In genomic region chr18:156514-157230, GRCh38 we compare ENCODE assay signal across 3 cellular contexts.
TF ChIP-seq lines count a peak whose summit lies in the region.

No MANE protein-coding gene starts in this region.

TF ChIP-seq in SK-N-SH, 30 proteins besides CTCF, POLR2A, EP300 and RAD21:
- TF ChIP-seq, protein P1, sequence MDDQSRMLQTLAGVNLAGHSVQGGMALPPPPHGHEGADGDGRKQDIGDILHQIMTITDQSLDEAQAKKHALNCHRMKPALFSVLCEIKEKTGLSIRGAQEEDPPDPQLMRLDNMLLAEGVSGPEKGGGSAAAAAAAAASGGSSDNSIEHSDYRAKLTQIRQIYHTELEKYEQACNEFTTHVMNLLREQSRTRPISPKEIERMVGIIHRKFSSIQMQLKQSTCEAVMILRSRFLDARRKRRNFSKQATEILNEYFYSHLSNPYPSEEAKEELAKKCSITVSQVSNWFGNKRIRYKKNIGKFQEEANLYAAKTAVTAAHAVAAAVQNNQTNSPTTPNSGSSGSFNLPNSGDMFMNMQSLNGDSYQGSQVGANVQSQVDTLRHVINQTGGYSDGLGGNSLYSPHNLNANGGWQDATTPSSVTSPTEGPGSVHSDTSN (IDR thresholded peaks at IDR 0.05): no peak
- no peak for TF ChIP-seq RFX5 (IDR thresholded peaks at IDR 0.05; ENCODE audit: low read length)
- no peak for TF ChIP-seq RXRA (IDR thresholded peaks at IDR 0.05; ENCODE audit: borderline replicate concordance, low read depth)
- no peak for TF ChIP-seq TCF12 (IDR thresholded peaks at IDR 0.05)
- no peak for TF ChIP-seq EZH2phosphoT487 (IDR thresholded peaks at IDR 0.05; ENCODE audit: borderline replicate concordance, low read depth)
- TF ChIP-seq NFIC (IDR thresholded peaks at IDR 0.05; ENCODE audit: borderline replicate concordance): no peak
- no peak for TF ChIP-seq MEF2A (IDR thresholded peaks at IDR 0.05; ENCODE audit: borderline replicate concordance, low read depth)
- TF ChIP-seq TEAD4 (IDR thresholded peaks at IDR 0.05; ENCODE audit: borderline replicate concordance, insufficient read depth): no peak
- TF ChIP-seq FOSL2 (IDR thresholded peaks at IDR 0.05; ENCODE audit: borderline replicate concordance, low read depth): no peak
- TF ChIP-seq SMC3 (IDR thresholded peaks at IDR 0.05; ENCODE audit: low read depth, low read length): no peak
- no peak for TF ChIP-seq GABPA (IDR thresholded peaks at IDR 0.05; ENCODE audit: low read depth)
- TF ChIP-seq GATA2 (CRISPR knock-in tag; IDR thresholded peaks at IDR 0.05): no peak
- TF ChIP-seq FOXM1 (IDR thresholded peaks at IDR 0.05; ENCODE audit: low read depth): no peak
- no peak for TF ChIP-seq SIN3A (IDR thresholded peaks at IDR 0.05; ENCODE audit: borderline replicate concordance, low read depth, low read length)
- no peak for TF ChIP-seq RCOR1 (IDR thresholded peaks at IDR 0.05; ENCODE audit: low read length)
- no peak for TF ChIP-seq TAF1 (IDR thresholded peaks at IDR 0.05; ENCODE audit: borderline replicate concordance, low read depth, low read length)
- no peak for TF ChIP-seq NRF1 (IDR thresholded peaks at IDR 0.05; ENCODE audit: low read depth, low read length)
- no peak for TF ChIP-seq POLR2AphosphoS5 (IDR thresholded peaks at IDR 0.05; ENCODE audit: low read depth, low read length)
- TF ChIP-seq, protein P2, sequence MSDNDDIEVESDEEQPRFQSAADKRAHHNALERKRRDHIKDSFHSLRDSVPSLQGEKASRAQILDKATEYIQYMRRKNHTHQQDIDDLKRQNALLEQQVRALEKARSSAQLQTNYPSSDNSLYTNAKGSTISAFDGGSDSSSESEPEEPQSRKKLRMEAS (IDR thresholded peaks at IDR 0.05; ENCODE audit: low read depth): no peak

TF ChIP-seq in SK-N-SH treated with all-trans-retinoic acid at 6 μM for 48 hours, 23 proteins besides CTCF, POLR2A, EP300 and RAD21:
- TF ChIP-seq ARNTL (CRISPR knock-in tag; IDR thresholded peaks at IDR 0.05; ENCODE audit: borderline replicate concordance, low read depth) (no peak), ZC3H10 (CRISPR knock-in tag; IDR thresholded peaks at IDR 0.05) (no peak), TOX (CRISPR knock-in tag; IDR thresholded peaks at IDR 0.05; ENCODE audit: borderline replicate concordance) (no peak), PPARA (CRISPR knock-in tag; IDR thresholded peaks at IDR 0.05; ENCODE audit: borderline replicate concordance) (no peak), ESRRG (CRISPR knock-in tag; IDR thresholded peaks at IDR 0.05) (no peak), BACH2 (CRISPR knock-in tag; IDR thresholded peaks at IDR 0.05; ENCODE audit: borderline replicate concordance) (no peak), ISL1 (CRISPR knock-in tag; IDR thresholded peaks at IDR 0.05) (no peak), ZFP3 (CRISPR knock-in tag; IDR thresholded peaks at IDR 0.05) (no peak)
- TF ChIP-seq, protein P3, sequence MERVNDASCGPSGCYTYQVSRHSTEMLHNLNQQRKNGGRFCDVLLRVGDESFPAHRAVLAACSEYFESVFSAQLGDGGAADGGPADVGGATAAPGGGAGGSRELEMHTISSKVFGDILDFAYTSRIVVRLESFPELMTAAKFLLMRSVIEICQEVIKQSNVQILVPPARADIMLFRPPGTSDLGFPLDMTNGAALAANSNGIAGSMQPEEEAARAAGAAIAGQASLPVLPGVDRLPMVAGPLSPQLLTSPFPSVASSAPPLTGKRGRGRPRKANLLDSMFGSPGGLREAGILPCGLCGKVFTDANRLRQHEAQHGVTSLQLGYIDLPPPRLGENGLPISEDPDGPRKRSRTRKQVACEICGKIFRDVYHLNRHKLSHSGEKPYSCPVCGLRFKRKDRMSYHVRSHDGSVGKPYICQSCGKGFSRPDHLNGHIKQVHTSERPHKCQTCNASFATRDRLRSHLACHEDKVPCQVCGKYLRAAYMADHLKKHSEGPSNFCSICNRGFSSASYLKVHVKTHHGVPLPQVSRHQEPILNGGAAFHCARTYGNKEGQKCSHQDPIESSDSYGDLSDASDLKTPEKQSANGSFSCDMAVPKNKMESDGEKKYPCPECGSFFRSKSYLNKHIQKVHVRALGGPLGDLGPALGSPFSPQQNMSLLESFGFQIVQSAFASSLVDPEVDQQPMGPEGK (CRISPR knock-in tag; IDR thresholded peaks at IDR 0.05; ENCODE audit: borderline replicate concordance): no peak
- TF ChIP-seq, protein P4, sequence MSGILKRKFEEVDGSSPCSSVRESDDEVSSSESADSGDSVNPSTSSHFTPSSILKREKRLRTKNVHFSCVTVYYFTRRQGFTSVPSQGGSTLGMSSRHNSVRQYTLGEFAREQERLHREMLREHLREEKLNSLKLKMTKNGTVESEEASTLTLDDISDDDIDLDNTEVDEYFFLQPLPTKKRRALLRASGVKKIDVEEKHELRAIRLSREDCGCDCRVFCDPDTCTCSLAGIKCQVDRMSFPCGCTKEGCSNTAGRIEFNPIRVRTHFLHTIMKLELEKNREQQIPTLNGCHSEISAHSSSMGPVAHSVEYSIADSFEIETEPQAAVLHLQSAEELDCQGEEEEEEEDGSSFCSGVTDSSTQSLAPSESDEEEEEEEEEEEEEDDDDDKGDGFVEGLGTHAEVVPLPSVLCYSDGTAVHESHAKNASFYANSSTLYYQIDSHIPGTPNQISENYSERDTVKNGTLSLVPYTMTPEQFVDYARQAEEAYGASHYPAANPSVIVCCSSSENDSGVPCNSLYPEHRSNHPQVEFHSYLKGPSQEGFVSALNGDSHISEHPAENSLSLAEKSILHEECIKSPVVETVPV (CRISPR knock-in tag; IDR thresholded peaks at IDR 0.05): no peak

TF ChIP-seq in GM23338, 12 proteins besides CTCF, POLR2A, EP300 and RAD21:
- TF ChIP-seq JUNB (IDR thresholded peaks at IDR 0.05; ENCODE audit: unreplicated experiment): no peak
- no peak for TF ChIP-seq EZH2 (IDR thresholded peaks at IDR 0.05; ENCODE audit: low read depth, unreplicated experiment)
- TF ChIP-seq POLR2AphosphoS5 (IDR thresholded peaks at IDR 0.05; ENCODE audit: low read depth): no peak
- TF ChIP-seq EZH2phosphoT487 (IDR thresholded peaks at IDR 0.05; ENCODE audit: unreplicated experiment): no peak
- no peak for TF ChIP-seq ETS1 (IDR thresholded peaks at IDR 0.05)
- no peak for TF ChIP-seq ZNF462 (CRISPR knock-in tag; IDR thresholded peaks at IDR 0.05)
- no peak for TF ChIP-seq ZNF331 (CRISPR knock-in tag; IDR thresholded peaks at IDR 0.05; ENCODE audit: low read depth)
- no peak for TF ChIP-seq ZNF114 (CRISPR knock-in tag; IDR thresholded peaks at IDR 0.05)
